Comparison of ENCODE assay signal across 8 cellular contexts in the genomic region with DNA sequence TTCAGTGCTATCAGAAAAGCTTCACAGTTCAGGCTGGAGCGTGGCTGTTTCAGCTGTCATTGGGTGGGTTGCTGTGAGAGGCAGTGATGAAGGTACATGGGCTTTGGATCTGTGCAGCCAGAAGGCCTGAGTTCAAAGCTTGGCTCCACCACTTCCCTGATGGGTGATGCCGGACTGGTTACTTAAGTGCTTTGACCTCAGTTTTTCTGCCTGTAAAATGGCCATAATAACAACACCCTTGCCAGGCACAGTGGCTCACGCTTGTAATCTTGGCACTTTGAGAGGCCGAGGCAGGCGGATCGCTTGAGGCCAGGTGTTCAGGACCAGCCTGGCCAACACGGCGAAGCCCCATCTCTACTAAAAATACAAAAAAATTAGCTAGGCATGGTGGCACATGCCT. TPM values are rescaled to one million over a fixed set of nuclear protein-coding genes. Genes with fewer than 3 reads are reported as not detected.
"Had no signal": no experiment of that assay in that cellular context is flagged by ENCODE, and none has a peak within 500 bp of the region (broad histone marks: within the 10 kb centered on the region; RNA-seq: fewer than 3 reads in every experiment).

No MANE protein-coding gene starts in this region.

- H3K9ac ChIP-seq: GM23248 had no signal

- DNase-seq: GM23248, GOT3, H9, HCEC 1CT, IMR-90, KBM-7 had no signal

- H3K4me3 ChIP-seq: GM23248 had no signal

- FAIRE-seq: H54 had no signal

- H3K27ac ChIP-seq: GM23248, HL-60 had no signal

- H2AFZ ChIP-seq: GM23248 had no signal

- H3K4me3 Mint-ChIP-seq: H9 had no signal

- H3K9me3 Mint-ChIP-seq: H9 had no signal

RNA-seq across cellular contexts. Expression of a gene that starts 30.6 kb away (rescaled TPM):
- total RNA-seq: GM23248, IMR-90 had no signal
- polyA plus RNA-seq: GM23248, IMR-90 had no signal
